30 cellular contexts compared by ENCODE assay signal in genomic region chr3:134658555-134658954, GRCh38. TPM values are rescaled to one million over a fixed set of nuclear protein-coding genes. Genes with fewer than 3 reads are reported as not detected.
"Had no signal": no experiment of that assay in that cellular context is flagged by ENCODE, and none has a peak within 500 bp of the region (broad histone marks: within the 10 kb centered on the region; RNA-seq: fewer than 3 reads in every experiment).

No MANE protein-coding gene starts in this region.

- H2AFZ ChIP-seq: parathyroid adenoma had no signal

- H3K4me3 ChIP-seq: esophagus squamous epithelium, heart right ventricle, lung, mucosa of descending colon, prostate gland, right atrium auricular region, smooth muscle cell, stomach, testis, tibial artery had no signal

- H3K9ac ChIP-seq: parathyroid adenoma had no signal

- H3K4me1 ChIP-seq: esophagus squamous epithelium, parathyroid adenoma, prostate gland, right atrium auricular region, stomach, testis had no signal

- H3K4me2 ChIP-seq: smooth muscle cell had no signal

- H3K27me3 ChIP-seq: esophagus squamous epithelium, heart right ventricle, right atrium auricular region, stomach, testis, tibial artery had no signal

- DNase-seq: cortex of kidney; effector memory CD8-positive, alpha-beta T cell; erythroblast; esophagus squamous epithelium; foreskin melanocyte; glutamatergic neuron; heart right ventricle; hippocampal formation; mucosa of descending colon; naive B cell; stimulated activated CD4-positive, alpha-beta T cell treated with anti-CD3 and anti-CD28 coated beads, Interleukin-12 subunit alpha, Interleukin-12 subunit beta, amount 100 ng/mL, for 4 hours; stimulated activated CD4-positive, alpha-beta T cell treated with anti-CD3 and anti-CD28 coated beads, Interleukin-1b, Interleukin-23, amount 100 ng/mL, for 48 hours; stimulated activated CD4-positive, alpha-beta T cell treated with anti-CD3 and anti-CD28 coated beads, Interleukin-4, amount 100 ng/mL, for 24 hours; stimulated activated naive CD4-positive, alpha-beta T cell treated with Interleukin-2 at 50 U/mL for 16 hours; stomach; testis; tibial artery had no signal

- H3K36me3 ChIP-seq: esophagus squamous epithelium, heart right ventricle, prostate gland, right atrium auricular region, stomach, tibial artery had no signal

- H3K9me3 ChIP-seq: esophagus squamous epithelium, mucosa of descending colon, prostate gland, right atrium auricular region, testis, tibial artery had no signal

- H3K27ac ChIP-seq: esophagus squamous epithelium, parathyroid adenoma, prostate gland, right atrium auricular region, stomach, testis, tibial artery had no signal

- ATAC-seq: effector memory CD8-positive, alpha-beta T cell; mucosa of descending colon; natural killer cell treated with Interleukin-12 subunit alpha and Interleukin-12 subunit beta and Interleukin-15 and Interleukin-18, amount 100 ng/mL, for 72 hours; sciatic nerve; stimulated activated effector memory CD8-positive, alpha-beta T cell treated with anti-CD3 and anti-CD28 coated beads, Interleukin-12 subunit alpha, Interleukin-12 subunit beta, amount 100 ng/mL, for 72 hours had no signal

RNA-seq across cellular contexts. Expression of gene KY, which starts 7.7 kb away (rescaled TPM):
- total RNA-seq: dermis microvascular lymphatic vessel endothelial cell; mesothelial cell of epicardium; natural killer cell treated with Interleukin-12 subunit alpha and Interleukin-12 subunit beta and Interleukin-15 and Interleukin-18, amount 100 ng/mL, for 72 hours; subcutaneous adipose tissue had no signal
- polyA plus RNA-seq: keratinocyte, liver had no signal
